ENCODE assay signal across 1 cellular context in genomic region chr13:84049442-84049841, GRCh38.
TF ChIP-seq lines count a peak whose summit lies in the region.

No MANE protein-coding gene starts in this region.

TF ChIP-seq in K562, 482 proteins besides CTCF, POLR2A, EP300 and RAD21 (continued from another document):
- TF ChIP-seq HMGXB4 (CRISPR knock-in tag; IDR thresholded peaks at IDR 0.05), result no peak
- no peak for TF ChIP-seq FOXK2 (conservative IDR thresholded peaks at IDR 0.05 in 1 of 2, IDR thresholded peaks at IDR 0.05 in 1 of 2; ENCODE audit: low read depth in 2 of 2)
- TF ChIP-seq POLR2B (IDR thresholded peaks at IDR 0.05; ENCODE audit: low read depth, partially characterized antibody), result no peak
- TF ChIP-seq MAFG (tag; conservative IDR thresholded peaks at IDR 0.05), result peak; percentile 17; the same call in 1 of the 2 replicates
- no peak for TF ChIP-seq ZNF436 (CRISPR knock-in tag; IDR thresholded peaks at IDR 0.05)
- TF ChIP-seq GTF2E2 (tag; IDR thresholded peaks at IDR 0.05), result no peak
- no peak for TF ChIP-seq MYBL2 (IDR thresholded peaks at IDR 0.05; ENCODE audit: low read depth)
- TF ChIP-seq MYBL2 (CRISPR knock-in tag; IDR thresholded peaks at IDR 0.05; ENCODE audit: borderline replicate concordance), result no peak
- no peak for TF ChIP-seq ZZZ3 (IDR thresholded peaks at IDR 0.05)
- no peak for TF ChIP-seq CBFB (CRISPR knock-in tag; IDR thresholded peaks at IDR 0.05)
- no peak for TF ChIP-seq SUPT5H (IDR thresholded peaks at IDR 0.05)
- no peak for TF ChIP-seq STAT5A (IDR thresholded peaks at IDR 0.05; ENCODE audit: borderline replicate concordance, low read length)
- peak; percentile 29; the same call in 1 of the 2 replicates for TF ChIP-seq C11orf30 (IDR thresholded peaks at IDR 0.05; ENCODE audit: low read depth)
- TF ChIP-seq TAL1 (IDR thresholded peaks at IDR 0.05), result no peak
- no peak for TF ChIP-seq SIRT6 (IDR thresholded peaks at IDR 0.05; ENCODE audit: low read depth, low read length)
